9 cellular contexts compared by ENCODE assay signal in the genomic region with DNA sequence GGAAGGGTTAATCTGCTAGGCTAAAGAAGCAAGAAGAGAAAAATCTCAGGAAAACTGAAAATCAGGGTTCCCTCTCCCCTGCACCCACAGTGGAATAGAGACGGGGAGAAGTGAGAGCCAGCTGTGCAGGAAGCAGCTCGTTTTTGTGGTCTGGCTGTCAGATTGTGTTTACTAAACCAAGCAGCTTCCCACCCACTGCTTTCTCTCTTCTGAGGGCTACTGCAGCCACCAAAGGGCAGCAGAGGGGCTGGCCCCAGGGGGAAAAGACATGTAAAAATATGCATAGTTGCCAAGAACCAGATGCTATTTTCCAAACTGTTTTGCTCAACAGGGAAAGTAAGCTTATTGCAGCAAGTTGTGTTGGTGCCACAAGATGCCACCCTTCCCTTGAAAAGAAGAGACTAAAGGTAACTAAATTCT.
DNase-seq lines count a peak whose midpoint lies in the region; ATAC-seq, FAIRE-seq and TF ChIP-seq lines count a peak whose summit lies in the region.
"Had no signal": no experiment of that assay in that cellular context is flagged by ENCODE, and none has a peak within 500 bp of the region (broad histone marks: within the 10 kb centered on the region; RNA-seq: fewer than 3 reads in every experiment).

No MANE protein-coding gene starts in this region.

- H3F3A ChIP-seq in smooth muscle cell (ENCODE audit: low read depth): peaks cover 15% of the 10 kb centered on the region

- TF ChIP-seq CTCF in AG04449 (IDR thresholded peaks at IDR 0.05; ENCODE audit: insufficient read depth, low read length, missing control alignments): peak; percentile 11
- no peak for TF ChIP-seq CTCF in astrocyte (IDR thresholded peaks at IDR 0.05; ENCODE audit: insufficient read depth, low read depth, low read length)
- no peak for TF ChIP-seq CTCF in smooth muscle cell (IDR thresholded peaks at IDR 0.05; ENCODE audit: borderline replicate concordance, insufficient read depth, poor library complexity, severe bottlenecking)

- WGBS in smooth muscle cell (ENCODE audit: low lambda C conversion rate): 0% methylated on average over 2 of the region's 2 CpGs

- H3K27me3 Mint-ChIP-seq in astrocyte (ENCODE audit: low read depth, unreplicated experiment): no peaks in the 10 kb centered on the region

- H3K27ac Mint-ChIP-seq in astrocyte (ENCODE audit: unreplicated experiment): peak overlapping the region; percentile 23

- DNase-seq in AG04449 (ENCODE audit: low read depth, low spot score) (peak; percentile 21), astrocyte (ENCODE audit: low read depth) (peak; percentile 68), smooth muscle cell (lab: John Stamatoyannopoulos, UW; ENCODE audit: unreplicated experiment) (no peak), DMS114 treated with DMSO at 0.1 percent for 48 hours (lab: John Stamatoyannopoulos, UW; ENCODE audit: unreplicated experiment) (no peak)
- no peak for DNase-seq in activated effector memory CD4-positive, alpha-beta T cell treated with anti-CD3 and anti-CD28 coated beads, Interleukin-2, amount 50 U/mL, for 16 hours
- DNase-seq: pancreas had no signal

- POLR2A ChIA-PET in AG04449 (lab: Yijun Ruan, JAX): interaction anchor here (1.2 kb wide), 1 partner anchor 19 kb away, joined by 3 read pairs; no protein-coding TSS in a partner anchor

- H3K9ac ChIP-seq in astrocyte (ENCODE audit: low read length): no peak overlapping the region
- no peak overlapping the region for H3K9ac ChIP-seq in smooth muscle cell (ENCODE audit: low read depth)

- H4K20me1 ChIP-seq in astrocyte (ENCODE audit: insufficient read depth, low read length): no peaks in the 10 kb centered on the region
- no peaks in the 10 kb centered on the region for H4K20me1 ChIP-seq in smooth muscle cell (ENCODE audit: low read depth)

- H3K79me2 ChIP-seq in astrocyte (ENCODE audit: insufficient read depth, low read length): no peaks in the 10 kb centered on the region
- H3K79me2 ChIP-seq in smooth muscle cell (ENCODE audit: low read depth): no peaks in the 10 kb centered on the region

- peak; percentile 32 for FAIRE-seq in astrocyte (lab: Jason Lieb, UNC)
- FAIRE-seq: pancreas had no signal

- H3K27me3 ChIP-seq in astrocyte (ENCODE audit: insufficient read depth, low read length) (no peaks in the 10 kb centered on the region), smooth muscle cell (ENCODE audit: low read depth) (no peaks in the 10 kb centered on the region)
- H3K27me3 ChIP-seq: pancreas had no signal

- ATAC-seq in GM19025 (IDR thresholded peaks at IDR 0.05; ENCODE audit: low read depth, unreplicated experiment) (peak; percentile 55), HG03103 (IDR thresholded peaks at IDR 0.05; ENCODE audit: low read depth, unreplicated experiment) (peak; percentile 87), esophagus mucosa (no peak)

- H2AFZ ChIP-seq in astrocyte (ENCODE audit: low read depth, low read length) (no peak overlapping the region), smooth muscle cell (ENCODE audit: low read depth) (peak overlapping the region; percentile 33)

- H3K4me3 ChIP-seq in AG04449 (ENCODE audit: low read depth, low read length) (peak overlapping the region; percentile 20), astrocyte (ENCODE audit: insufficient read depth, low read depth, low read length) (no peak overlapping the region), smooth muscle cell (peak overlapping the region; percentile 14)
- H3K4me3 ChIP-seq: pancreas had no signal

- peak overlapping the region; percentile 63 for H3K4me2 ChIP-seq in astrocyte (ENCODE audit: low read length)
- peak overlapping the region; percentile 83 for H3K4me2 ChIP-seq in smooth muscle cell

- H3K9me3 Mint-ChIP-seq in astrocyte (ENCODE audit: unreplicated experiment): no peaks in the 10 kb centered on the region

- H3K36me3 Mint-ChIP-seq in astrocyte (ENCODE audit: low read depth, unreplicated experiment): no peaks in the 10 kb centered on the region

- H3K9me3 ChIP-seq in astrocyte (ENCODE audit: insufficient read depth, low read depth, low read length) (no peaks in the 10 kb centered on the region), smooth muscle cell (replicated peaks; ENCODE audit: low read depth) (no peaks in the 10 kb centered on the region)
- H3K9me3 ChIP-seq: pancreas had no signal

- H3K4me3 Mint-ChIP-seq in astrocyte (ENCODE audit: unreplicated experiment): no peak overlapping the region

- CTCF ChIA-PET in AG04449 (lab: Yijun Ruan, JAX): interaction anchor here (0.7 to 2.6 kb wide), 3 partner anchors 14 to 74 kb away, joined by 3 to 10 read pairs (median 6); no protein-coding TSS in a partner anchor

- H3K4me1 Mint-ChIP-seq in astrocyte (ENCODE audit: low read depth, unreplicated experiment): peaks cover 15% of the 10 kb centered on the region

- H3K36me3 ChIP-seq in astrocyte (ENCODE audit: insufficient read depth, low read length) (no peaks in the 10 kb centered on the region), smooth muscle cell (ENCODE audit: low read depth) (no peaks in the 10 kb centered on the region)
- H3K36me3 ChIP-seq: pancreas had no signal

- H3K27ac ChIP-seq in astrocyte (ENCODE audit: low read depth, low read length) (no peak overlapping the region), smooth muscle cell (ENCODE audit: low read depth) (peak overlapping the region; percentile 52)
- H3K27ac ChIP-seq: pancreas had no signal

- H3K4me1 ChIP-seq in astrocyte (ENCODE audit: insufficient read depth, low read length): peaks cover 6% of the 10 kb centered on the region
- H3K4me1 ChIP-seq in smooth muscle cell (ENCODE audit: low read depth): peaks cover 20% of the 10 kb centered on the region
- H3K4me1 ChIP-seq: pancreas had no signal

Comparison
In these comparisons a context has a peak if more than half of its experiments do, and no peak if none do; other contexts are left out.
1. DNase-seq: peak in AG04449 (single experiment) and astrocyte (single experiment); none in smooth muscle cell (single experiment), DMS114 treated with DMSO at 0.1 percent for 48 hours (single experiment) and activated effector memory CD4-positive, alpha-beta T cell treated with anti-CD3 and anti-CD28 coated beads, Interleukin-2, amount 50 U/mL, for 16 hours (single experiment).